ENCODE assay signal across 11 cellular contexts in the genomic region with DNA sequence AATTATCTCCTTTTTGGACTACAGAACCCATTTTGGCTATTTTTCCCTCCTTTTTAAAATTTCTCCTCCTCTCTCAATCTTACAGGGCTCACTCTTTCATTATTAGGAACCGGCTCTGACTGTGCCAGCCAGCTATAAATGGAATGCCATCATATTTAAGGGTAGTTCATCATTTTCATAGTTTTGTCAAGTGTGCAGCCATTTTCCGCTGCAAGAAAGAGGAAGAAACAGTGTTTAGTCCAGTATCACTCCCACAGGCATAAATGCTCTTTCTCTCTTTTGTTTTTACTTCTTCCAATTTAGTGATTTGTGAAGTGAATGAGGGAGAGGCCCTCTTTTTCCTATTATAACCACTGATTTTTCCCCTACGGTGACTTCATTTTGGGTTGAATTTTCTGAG.
"Had no signal": no experiment of that assay in that cellular context is flagged by ENCODE, and none has a peak within 500 bp of the region (broad histone marks: within the 10 kb centered on the region; RNA-seq: fewer than 3 reads in every experiment).

No MANE protein-coding gene starts in this region.

- H3K36me3 Mint-ChIP-seq: activated naive CD4-positive, alpha-beta T cell treated with anti-CD3 and anti-CD28 coated beads, Interleukin-2, amount 50 U/mL, for 72 hours had no signal

- H3K4me3 ChIP-seq: lung had no signal

- DNase-seq: activated CD4-positive, alpha-beta T cell treated with anti-CD3 and anti-CD28 coated beads for 36 hours; activated CD8-positive, alpha-beta memory T cell treated with anti-CD3 and anti-CD28 coated beads for 24 hours; brain microvascular endothelial cell; cerebellar nuclear complex; immature natural killer cell; naive thymus-derived CD8-positive, alpha-beta T cell; WERI-Rb-1 had no signal

- H3K27me3 Mint-ChIP-seq: activated CD4-positive, alpha-beta T cell treated with anti-CD3 and anti-CD28 coated beads for 36 hours; naive thymus-derived CD8-positive, alpha-beta T cell; type B pancreatic cell had no signal

- H3K27ac ChIP-seq: brain microvascular endothelial cell, WERI-Rb-1 had no signal

- H3K36me3 ChIP-seq: brain microvascular endothelial cell, WERI-Rb-1 had no signal

- ATAC-seq: activated CD4-positive, alpha-beta T cell treated with anti-CD3 and anti-CD28 coated beads for 36 hours; activated naive CD4-positive, alpha-beta T cell treated with anti-CD3 and anti-CD28 coated beads, Interleukin-2, amount 50 U/mL, for 72 hours; esophagus mucosa; naive thymus-derived CD8-positive, alpha-beta T cell had no signal

- H3K27me3 ChIP-seq: brain microvascular endothelial cell had no signal

- H3K27ac Mint-ChIP-seq: activated CD4-positive, alpha-beta T cell treated with anti-CD3 and anti-CD28 coated beads for 36 hours; type B pancreatic cell had no signal

- H3K4me3 Mint-ChIP-seq: activated CD4-positive, alpha-beta T cell treated with anti-CD3 and anti-CD28 coated beads for 36 hours; immature natural killer cell; naive thymus-derived CD8-positive, alpha-beta T cell; type B pancreatic cell had no signal

- H3K9me3 Mint-ChIP-seq: activated naive CD4-positive, alpha-beta T cell treated with anti-CD3 and anti-CD28 coated beads, Interleukin-2, amount 50 U/mL, for 72 hours; immature natural killer cell; naive thymus-derived CD8-positive, alpha-beta T cell; type B pancreatic cell had no signal
